ENCODE assay signal across 8 cellular contexts in the genomic region with DNA sequence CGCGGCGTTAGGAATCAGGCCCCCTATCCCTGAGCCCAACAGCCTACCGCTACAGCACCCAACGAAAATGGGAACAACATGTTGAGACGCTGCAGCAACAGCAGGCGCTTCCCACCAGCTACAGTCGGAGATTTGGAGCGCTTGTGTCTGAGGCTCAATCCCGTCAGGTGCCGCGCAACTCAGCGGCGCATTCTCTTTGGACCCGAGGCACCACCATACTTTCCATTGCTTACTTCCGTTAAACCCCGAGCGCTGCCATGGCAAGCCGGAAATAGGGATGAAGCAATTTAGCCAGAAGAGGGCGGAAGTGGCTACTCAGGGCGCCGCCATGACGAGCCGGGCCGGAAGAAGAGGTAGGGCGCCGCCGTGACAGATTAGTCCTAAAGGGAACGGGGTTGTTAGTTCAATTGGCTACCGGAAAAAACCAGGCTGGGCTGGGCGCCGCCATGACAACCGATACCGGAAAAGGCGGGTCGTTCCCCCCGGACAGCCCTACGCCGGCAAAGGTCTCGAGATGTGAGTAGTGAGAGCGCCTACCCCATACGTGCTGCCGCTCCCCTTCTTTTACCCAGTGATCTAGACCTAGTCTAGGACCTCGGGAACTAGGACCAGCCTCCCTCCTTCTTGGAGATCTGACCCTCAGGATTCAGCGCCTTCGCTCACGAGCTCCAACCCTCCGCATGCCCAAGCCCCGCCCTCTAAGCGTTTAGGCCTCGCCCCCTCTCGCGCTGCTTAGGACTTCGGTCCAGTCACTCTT.
DNase-seq lines count a peak whose midpoint lies in the region; ATAC-seq and TF ChIP-seq lines count a peak whose summit lies in the region.

A gene with protein sequence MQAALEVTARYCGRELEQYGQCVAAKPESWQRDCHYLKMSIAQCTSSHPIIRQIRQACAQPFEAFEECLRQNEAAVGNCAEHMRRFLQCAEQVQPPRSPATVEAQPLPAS (plus strand): TSS at position 476 of the 757 bp plus-strand sequence. CDS start 39 bp downstream, at position 515.

- peaks cover 31 to 34% of the 10 kb centered on the region in 2 donors for H3K4me1 Mint-ChIP-seq in effector memory CD8-positive, alpha-beta T cell (ENCODE audit: low read depth in 2 of 2)
- peaks cover 24% of the 10 kb centered on the region for H3K4me1 Mint-ChIP-seq in memory B cell

- no peaks in the 10 kb centered on the region for H3K9me3 Mint-ChIP-seq in effector memory CD8-positive, alpha-beta T cell
- H3K9me3 Mint-ChIP-seq in memory B cell: no peaks in the 10 kb centered on the region

- H3K9ac ChIP-seq in NT2/D1 (ENCODE audit: insufficient read length, low read depth): peak within 1 kb of the TSS; percentile 97

- TF ChIP-seq CTCF in GM20000 (IDR thresholded peaks at IDR 0.05; ENCODE audit: extremely low read depth, missing control alignments): no peak

- H3K27me3 ChIP-seq in NT2/D1 (ENCODE audit: insufficient read depth, insufficient read length): no peaks in the 10 kb centered on the region

- H3K4me1 ChIP-seq in NT2/D1 (ENCODE audit: insufficient read depth, insufficient read length): no peaks in the 10 kb centered on the region

- no peaks in the 10 kb centered on the region for H3K9me3 ChIP-seq in NT2/D1 (ENCODE audit: insufficient read depth, low read length)

- peak within 1 kb of the TSS; percentile 97 to 98 for H3K4me3 Mint-ChIP-seq in effector memory CD8-positive, alpha-beta T cell
- peak within 1 kb of the TSS; percentile 98 for H3K4me3 Mint-ChIP-seq in memory B cell

- peak; percentile 75 for DNase-seq in CMK (ENCODE audit: low read depth)
- DNase-seq in GM20000 (ENCODE audit: low spot score): peak; percentile 86
- DNase-seq in HS-5 (ENCODE audit: low read depth): peak; percentile 92
- peak; percentile 79 for DNase-seq in NT2/D1 (ENCODE audit: low read depth, low spot score)
- peak; percentile 79 to 87 (median 85) for DNase-seq in activated CD8-positive, alpha-beta memory T cell treated with anti-CD3 and anti-CD28 coated beads for 48 hours (ENCODE audit: low read depth in 2 of 3, low spot score in 2 of 3)
- peak; percentile 91 to 92 (median 92) for DNase-seq in effector memory CD8-positive, alpha-beta T cell
- peak; percentile 83 to 89 for DNase-seq in memory B cell (ENCODE audit: low spot score in 2 of 2)
- peak; percentile 87 for DNase-seq in stimulated activated CD8-positive, alpha-beta memory T cell treated with anti-CD3 and anti-CD28 coated beads, Interleukin-12 subunit alpha, Interleukin-12 subunit beta, amount 100 ng/mL, for 1 hour (ENCODE audit: low read depth)

- H3K4me3 ChIP-seq in NT2/D1 (ENCODE audit: insufficient read length, low read depth): peak within 1 kb of the TSS; percentile 87

- ATAC-seq in effector memory CD8-positive, alpha-beta T cell (replicated peaks): peak; percentile 91
- ATAC-seq in memory B cell (ENCODE audit: low read depth): peak; percentile 88

- H3K36me3 ChIP-seq in NT2/D1 (ENCODE audit: insufficient read depth, insufficient read length, low read length): peaks cover 28% of the 10 kb centered on the region

- H3K27ac Mint-ChIP-seq in effector memory CD8-positive, alpha-beta T cell: peak within 1 kb of the TSS; percentile 98 to 99
- H3K27ac Mint-ChIP-seq in memory B cell: peak within 1 kb of the TSS; percentile 99

- H3K27me3 Mint-ChIP-seq in effector memory CD8-positive, alpha-beta T cell: no peaks in the 10 kb centered on the region
- H3K27me3 Mint-ChIP-seq in memory B cell: no peaks in the 10 kb centered on the region

- peaks cover 27% of the 10 kb centered on the region for H3K36me3 Mint-ChIP-seq in effector memory CD8-positive, alpha-beta T cell (ENCODE audit: insufficient read depth)
- peaks cover 18% of the 10 kb centered on the region for H3K36me3 Mint-ChIP-seq in memory B cell

Comparison
In these comparisons a context has a peak if more than half of its experiments do, and no peak if none do; other contexts are left out.
1. Peak in every context shown above with its lines: DNase-seq, ATAC-seq and H3K4me3 ChIP-seq.